ENCODE assay signal across 8 cellular contexts in the genomic region with DNA sequence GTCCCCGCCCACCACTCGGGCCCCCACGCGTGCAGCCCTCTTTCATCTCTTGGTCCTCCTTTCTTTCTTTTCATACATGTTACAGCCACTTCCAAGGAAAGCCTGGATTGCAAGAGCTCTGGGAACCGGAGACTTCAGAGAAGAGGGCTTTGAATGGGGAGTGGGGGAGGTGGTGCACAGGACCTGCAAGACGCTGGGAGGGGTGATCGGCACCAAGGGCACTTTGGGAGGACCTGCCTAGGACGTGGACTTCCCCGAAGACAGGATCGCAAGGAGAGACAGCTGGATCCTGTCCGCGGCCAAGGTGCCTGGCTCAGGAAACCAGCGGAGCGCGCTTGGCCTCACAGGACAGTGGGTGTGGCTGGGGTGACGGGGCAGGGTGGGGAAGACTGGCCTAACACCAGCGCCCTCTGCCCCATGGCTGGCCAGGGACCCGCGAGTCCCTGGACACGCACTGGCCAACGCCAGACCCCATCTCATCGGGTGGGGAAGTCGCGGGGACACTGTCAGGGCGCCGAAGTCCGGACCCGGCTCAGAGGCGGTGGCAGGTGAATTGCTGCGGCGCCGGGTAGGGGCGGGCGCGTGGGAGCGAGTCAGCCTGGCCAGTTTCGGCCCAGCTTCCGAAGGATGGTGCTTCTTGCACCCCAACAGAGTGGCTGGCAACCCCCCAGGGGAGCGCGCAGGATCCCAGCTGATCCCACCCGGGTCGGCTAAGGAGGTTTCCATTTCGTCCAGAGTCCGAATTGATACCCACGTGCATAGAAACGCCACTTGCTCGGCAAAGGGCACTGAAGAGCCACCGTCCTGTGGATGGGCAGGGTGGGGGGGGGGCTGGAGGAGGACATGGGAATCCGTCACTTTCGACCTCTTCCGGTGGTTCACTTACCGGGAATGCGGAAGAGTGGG. TPM values are rescaled to one million over a fixed set of nuclear protein-coding genes. Genes with fewer than 3 reads are reported as not detected.
A peak's percentile ranks its signal among the peaks of the same experiment; 100 is the strongest.
DNase-seq lines count a peak whose midpoint lies in the region; ATAC-seq and TF ChIP-seq lines count a peak whose summit lies in the region.

No MANE protein-coding gene starts in this region.

- peak; percentile 7 for ATAC-seq in GM23338
- ATAC-seq in GM19328 (IDR thresholded peaks at IDR 0.05; ENCODE audit: unreplicated experiment), result no peak
- ATAC-seq in GM18907 (IDR thresholded peaks at IDR 0.05; ENCODE audit: unreplicated experiment), result no peak

- H3K4me3 ChIP-seq in GM23338 (peak overlapping the region; percentile 73), right atrium auricular region (peak overlapping the region; percentile 52 to 63)

- H3K36me3 Mint-ChIP-seq in GM23338 (ENCODE audit: low read depth), result peaks cover 4% of the 10 kb centered on the region; the same call in 1 of the 3 replicates
- peaks cover 2% of the 10 kb centered on the region for H3K36me3 Mint-ChIP-seq in activated T-helper 1 cell treated with anti-CD3 and anti-CD28 coated beads, Interleukin-12 subunit alpha, Interleukin-12 subunit beta, Interleukin-2, Interleukin-4 antibody, amounts not matched to agents 30 ng/mL and 10 ng/mL and 1 ng/mL, durations not matched to agents 14 hours and 24 hours and 36 hours (ENCODE audit: low read depth)
- no peaks in the 10 kb centered on the region for H3K36me3 Mint-ChIP-seq in activated T-cell treated with anti-CD3 and anti-CD28 coated beads, Interleukin-2, amount 50 U/mL, for 24 hours (ENCODE audit: low read depth)

- no peaks in the 10 kb centered on the region; the same call in 1 of the 2 replicates for H3K4me1 ChIP-seq in GM23338 (ENCODE audit: insufficient read depth)
- H3K4me1 ChIP-seq in right atrium auricular region, result peaks cover 0 to 65% of the 10 kb centered on the region in 2 donors

- H3K79me2 ChIP-seq in GM23338 (replicated peaks; ENCODE audit: insufficient read depth), result no peaks in the 10 kb centered on the region

- H3K27me3 ChIP-seq in GM23338 (ENCODE audit: insufficient read depth) (peaks cover 81% of the 10 kb centered on the region), right atrium auricular region (peaks cover 0 to 11% of the 10 kb centered on the region in 2 donors)

- no peaks in the 10 kb centered on the region for H3K9me2 ChIP-seq in GM23338 (ENCODE audit: insufficient read depth)

- H3K4me1 Mint-ChIP-seq in GM23338, result peaks cover 16% of the 10 kb centered on the region
- no peaks in the 10 kb centered on the region for H3K4me1 Mint-ChIP-seq in activated T-helper 1 cell treated with anti-CD3 and anti-CD28 coated beads, Interleukin-12 subunit alpha, Interleukin-12 subunit beta, Interleukin-2, Interleukin-4 antibody, amounts not matched to agents 30 ng/mL and 10 ng/mL and 1 ng/mL, durations not matched to agents 14 hours and 24 hours and 36 hours (ENCODE audit: low read depth)
- H3K4me1 Mint-ChIP-seq in activated T-cell treated with anti-CD3 and anti-CD28 coated beads, Interleukin-2, amount 50 U/mL, for 24 hours (ENCODE audit: low read depth), result peaks cover 2% of the 10 kb centered on the region

- no peaks in the 10 kb centered on the region; the same call in 1 of the 2 replicates for H3K36me3 ChIP-seq in GM23338 (ENCODE audit: insufficient read depth)
- H3K36me3 ChIP-seq in right atrium auricular region, result no peaks in the 10 kb centered on the region

- H3K27ac Mint-ChIP-seq in GM23338, result no peak overlapping the region
- H3K27ac Mint-ChIP-seq in activated T-helper 1 cell treated with anti-CD3 and anti-CD28 coated beads, Interleukin-12 subunit alpha, Interleukin-12 subunit beta, Interleukin-2, Interleukin-4 antibody, amounts not matched to agents 30 ng/mL and 10 ng/mL and 1 ng/mL, durations not matched to agents 14 hours and 24 hours and 36 hours, result no peak overlapping the region
- no peak overlapping the region for H3K27ac Mint-ChIP-seq in activated T-cell treated with anti-CD3 and anti-CD28 coated beads, Interleukin-2, amount 50 U/mL, for 24 hours

- H4K20me1 ChIP-seq in GM23338 (replicated peaks; ENCODE audit: insufficient read depth), result no peaks in the 10 kb centered on the region

- intact Hi-C loops in activated T-helper 1 cell treated with anti-CD3 and anti-CD28 coated beads, Interleukin-12 subunit alpha, Interleukin-12 subunit beta, Interleukin-2, Interleukin-4 antibody, amounts not matched to agents 30 ng/mL and 10 ng/mL and 1 ng/mL, durations not matched to agents 14 hours and 24 hours and 36 hours (cut with micrococcal nuclease), result loop anchor here (1.0 to 5.0 kb wide), 3 partner anchors 147 to 359 kb away; no protein-coding TSS in a partner anchor

- peak overlapping the region; percentile 90 for H3K4me3 Mint-ChIP-seq in GM23338
- H3K4me3 Mint-ChIP-seq in activated T-helper 1 cell treated with anti-CD3 and anti-CD28 coated beads, Interleukin-12 subunit alpha, Interleukin-12 subunit beta, Interleukin-2, Interleukin-4 antibody, amounts not matched to agents 30 ng/mL and 10 ng/mL and 1 ng/mL, durations not matched to agents 14 hours and 24 hours and 36 hours, result peak overlapping the region; percentile 53
- H3K4me3 Mint-ChIP-seq in activated T-cell treated with anti-CD3 and anti-CD28 coated beads, Interleukin-2, amount 50 U/mL, for 24 hours, result no peak overlapping the region

- no peaks in the 10 kb centered on the region; the same call in 1 of the 2 replicates for H3F3A ChIP-seq in GM23338 (replicated peaks; ENCODE audit: low read depth)

- H3K27ac ChIP-seq in GM23338 (ENCODE audit: low read depth) (no peak overlapping the region), right atrium auricular region (peak overlapping the region; percentile 83 to 85)

- peaks cover 4% of the 10 kb centered on the region; the same call in 2 of the 3 replicates for H3K9me3 Mint-ChIP-seq in GM23338
- no peaks in the 10 kb centered on the region for H3K9me3 Mint-ChIP-seq in activated T-helper 1 cell treated with anti-CD3 and anti-CD28 coated beads, Interleukin-12 subunit alpha, Interleukin-12 subunit beta, Interleukin-2, Interleukin-4 antibody, amounts not matched to agents 30 ng/mL and 10 ng/mL and 1 ng/mL, durations not matched to agents 14 hours and 24 hours and 36 hours
- H3K9me3 Mint-ChIP-seq in activated T-cell treated with anti-CD3 and anti-CD28 coated beads, Interleukin-2, amount 50 U/mL, for 24 hours, result no peaks in the 10 kb centered on the region

- peak; percentile 53 for DNase-seq in GM23338 (ENCODE audit: low spot score)
- DNase-seq in activated T-helper 1 cell treated with anti-CD3 and anti-CD28 coated beads, Interleukin-12 subunit alpha, Interleukin-12 subunit beta, Interleukin-2, Interleukin-4 antibody, amounts not matched to agents 30 ng/mL and 10 ng/mL and 1 ng/mL, durations not matched to agents 14 hours and 24 hours and 36 hours (ENCODE audit: low spot score), result no peak
- DNase-seq in right atrium auricular region (ENCODE audit: low spot score), result peak; percentile 74
- peak; percentile 73 for DNase-seq in retina
- DNase-seq in epidermal melanocyte (ENCODE audit: insufficient read length, low spot score), result no peak
- no peak for DNase-seq in activated T-cell treated with anti-CD3 and anti-CD28 coated beads, Interleukin-2, amount 50 U/mL, for 24 hours

- peaks cover 59% of the 10 kb centered on the region for H3K27me3 Mint-ChIP-seq in GM23338 (ENCODE audit: insufficient read depth, low read depth, poor library complexity)
- peaks cover 66% of the 10 kb centered on the region for H3K27me3 Mint-ChIP-seq in activated T-helper 1 cell treated with anti-CD3 and anti-CD28 coated beads, Interleukin-12 subunit alpha, Interleukin-12 subunit beta, Interleukin-2, Interleukin-4 antibody, amounts not matched to agents 30 ng/mL and 10 ng/mL and 1 ng/mL, durations not matched to agents 14 hours and 24 hours and 36 hours (ENCODE audit: insufficient read depth)
- peaks cover 68% of the 10 kb centered on the region for H3K27me3 Mint-ChIP-seq in activated T-cell treated with anti-CD3 and anti-CD28 coated beads, Interleukin-2, amount 50 U/mL, for 24 hours

- no peaks in the 10 kb centered on the region for H3K9me3 ChIP-seq in right atrium auricular region

- H2AFZ ChIP-seq in GM23338, result peak overlapping the region; percentile 95

- peak overlapping the region; percentile 88 for H3K4me2 ChIP-seq in GM23338

- TF ChIP-seq CTCF in GM23338 (conservative IDR thresholded peaks at IDR 0.05; ENCODE audit: low read depth in 2 of 2) (no peak), right atrium auricular region (IDR thresholded peaks at IDR 0.05) (no peak)

TF ChIP-seq in GM23338, 12 proteins besides CTCF, POLR2A, EP300 and RAD21 (continues in another document):
- TF ChIP-seq POLR2AphosphoS5 (IDR thresholded peaks at IDR 0.05; ENCODE audit: low read depth), result no peak
- no peak for TF ChIP-seq EZH2phosphoT487 (IDR thresholded peaks at IDR 0.05; ENCODE audit: unreplicated experiment)
- TF ChIP-seq STAT1 (IDR thresholded peaks at IDR 0.05; ENCODE audit: unreplicated experiment), result no peak
- TF ChIP-seq JUNB (IDR thresholded peaks at IDR 0.05; ENCODE audit: unreplicated experiment), result no peak

RNA-seq across cellular contexts. Expression of a gene that starts 0.7 kb away (rescaled TPM):
- 0.58 and 0.97 TPM in 2 replicates for total RNA-seq in GM23338 (2014; rRNA removed; shearing (Covaris generic))
- polyA plus RNA-seq in GM23338 (2016; fragmentation: Nextera tagmentation; extraction: Ambion mirVana), result 0.10 and 0.17 TPM in 2 replicates
- total RNA-seq in activated T-helper 1 cell treated with anti-CD3 and anti-CD28 coated beads, Interleukin-12 subunit alpha, Interleukin-12 subunit beta, Interleukin-2, Interleukin-4 antibody, amounts not matched to agents 30 ng/mL and 10 ng/mL and 1 ng/mL, durations not matched to agents 14 hours and 24 hours and 36 hours, result not detected in 2 replicates
- total RNA-seq in right atrium auricular region, result 10 to 100 TPM; 37.0 to 96.7 TPM

RNA-seq across cellular contexts. Expression of a gene that starts 15.1 kb away (rescaled TPM):
- not detected in 2 replicates for total RNA-seq in GM23338 (2014; rRNA removed; shearing (Covaris generic))
- not detected in 2 replicates for polyA plus RNA-seq in GM23338 (2016; fragmentation: Nextera tagmentation; extraction: Ambion mirVana)
- not detected in 2 replicates for total RNA-seq in activated T-helper 1 cell treated with anti-CD3 and anti-CD28 coated beads, Interleukin-12 subunit alpha, Interleukin-12 subunit beta, Interleukin-2, Interleukin-4 antibody, amounts not matched to agents 30 ng/mL and 10 ng/mL and 1 ng/mL, durations not matched to agents 14 hours and 24 hours and 36 hours
- total RNA-seq in right atrium auricular region, result not detected

RNA-seq across cellular contexts. Expression of a gene that starts 35.9 kb away (rescaled TPM):
- total RNA-seq in GM23338 (2014; rRNA removed; shearing (Covaris generic)), result 0.04 TPM in 1 of 2 replicates, not detected in the other
- polyA plus RNA-seq in GM23338 (2016; fragmentation: Nextera tagmentation; extraction: Ambion mirVana), result 0.03 TPM in 2 replicates
- total RNA-seq in activated T-helper 1 cell treated with anti-CD3 and anti-CD28 coated beads, Interleukin-12 subunit alpha, Interleukin-12 subunit beta, Interleukin-2, Interleukin-4 antibody, amounts not matched to agents 30 ng/mL and 10 ng/mL and 1 ng/mL, durations not matched to agents 14 hours and 24 hours and 36 hours, result 1.2 and 1.3 TPM in 2 replicates
- total RNA-seq in right atrium auricular region, result 10 to 100 TPM; 35.7 to 51.6 TPM

Comparison
In these comparisons a context has a peak if more than half of its experiments do, and no peak if none do; other contexts are left out.
1. DNase-seq: peak in GM23338 (single experiment), right atrium auricular region (single experiment) and retina (single experiment); none in activated T-helper 1 cell treated with anti-CD3 and anti-CD28 coated beads, Interleukin-12 subunit alpha, Interleukin-12 subunit beta, Interleukin-2, Interleukin-4 antibody, amounts not matched to agents 30 ng/mL and 10 ng/mL and 1 ng/mL, durations not matched to agents 14 hours and 24 hours and 36 hours (single experiment), epidermal melanocyte (single experiment) and activated T-cell treated with anti-CD3 and anti-CD28 coated beads, Interleukin-2, amount 50 U/mL, for 24 hours (single experiment).
2. RNA of a gene that starts 0.7 kb away (total RNA-seq): 37.0 to 96.7 TPM in right atrium auricular region; 0.58 to 0.97 TPM in GM23338 and not detected in activated T-helper 1 cell treated with anti-CD3 and anti-CD28 coated beads, Interleukin-12 subunit alpha, Interleukin-12 subunit beta, Interleukin-2, Interleukin-4 antibody, amounts not matched to agents 30 ng/mL and 10 ng/mL and 1 ng/mL, durations not matched to agents 14 hours and 24 hours and 36 hours; every median in the first group is over 10 times any median in the second.
3. RNA of a gene that starts 35.9 kb away (total RNA-seq): 35.7 to 51.6 TPM in right atrium auricular region; 1.2 to 1.3 TPM in activated T-helper 1 cell treated with anti-CD3 and anti-CD28 coated beads, Interleukin-12 subunit alpha, Interleukin-12 subunit beta, Interleukin-2, Interleukin-4 antibody, amounts not matched to agents 30 ng/mL and 10 ng/mL and 1 ng/mL, durations not matched to agents 14 hours and 24 hours and 36 hours and 0.04 TPM in GM23338; every median in the first group is over 10 times any median in the second.